38 cellular contexts compared by ENCODE assay signal in genomic region chr5:2627867-2628266, GRCh38.
"Had no signal": no experiment of that assay in that cellular context is flagged by ENCODE, and none has a peak within 500 bp of the region (broad histone marks: within the 10 kb centered on the region; RNA-seq: fewer than 3 reads in every experiment).

No MANE protein-coding gene starts in this region.

- H3K27ac ChIP-seq: adrenal gland, ascending aorta, body of pancreas, brain microvascular endothelial cell, breast epithelium, cardiac muscle cell had no signal

- H3K27ac Mint-ChIP-seq: activated naive CD4-positive, alpha-beta T cell treated with anti-CD3 and anti-CD28 coated beads for 36 hours; activated naive CD4-positive, alpha-beta T cell treated with anti-CD3 and anti-CD28 coated beads, Interleukin-2, amount 10 ng/mL, durations not matched to agents 7 days and 5 days; activated naive CD4-positive, alpha-beta T cell treated with anti-CD3 and anti-CD28 coated beads, Interleukin-2, amount 50 U/mL, for 24 hours; activated naive CD4-positive, alpha-beta T cell treated with anti-CD3 and anti-CD28 coated beads, Interleukin-2, amount 50 U/mL, for 72 hours; activated naive CD8-positive, alpha-beta T cell; activated naive CD8-positive, alpha-beta T cell treated with anti-CD3 and anti-CD28 coated beads for 36 hours; activated naive CD8-positive, alpha-beta T cell treated with anti-CD3 and anti-CD28 coated beads, Interleukin-2, amount 10 ng/mL, durations not matched to agents 7 days and 5 days; activated naive CD8-positive, alpha-beta T cell treated with anti-CD3 and anti-CD28 coated beads, Interleukin-2, amount 50 U/mL, for 24 hours; activated T-cell treated with anti-CD3 and anti-CD28 coated beads, Interleukin-2, amount 50 U/mL, for 24 hours; activated T-cell treated with anti-CD3 and anti-CD28 coated beads, Interleukin-2, amount 50 U/mL, for 72 hours; activated T-helper 1 cell treated with anti-CD3 and anti-CD28 coated beads, Interleukin-12 subunit alpha, Interleukin-12 subunit beta, Interleukin-2, Interleukin-4 antibody, amounts not matched to agents 30 ng/mL and 10 ng/mL and 1 ng/mL, durations not matched to agents 14 hours and 24 hours and 36 hours; activated T-helper 17 cell treated with anti-CD3 and anti-CD28 coated beads, Interleukin-2, amount 50 U/mL, for 72 hours; activated T-helper 2 cell treated with anti-CD3 and anti-CD28 coated beads, Interferon-gamma antibody, Interleukin-2, Interleukin-4, amounts not matched to agents 10 μg/mL and 5 μg/mL and 100 μg/mL, durations not matched to agents 14 hours and 24 hours and 36 hours; brain had no signal

- H3K9me3 Mint-ChIP-seq: activated naive CD4-positive, alpha-beta T cell treated with anti-CD3 and anti-CD28 coated beads for 36 hours; activated naive CD4-positive, alpha-beta T cell treated with anti-CD3 and anti-CD28 coated beads, Interleukin-2, amount 10 ng/mL, durations not matched to agents 7 days and 5 days; activated naive CD4-positive, alpha-beta T cell treated with anti-CD3 and anti-CD28 coated beads, Interleukin-2, amount 50 U/mL, for 24 hours; activated naive CD8-positive, alpha-beta T cell treated with anti-CD3 and anti-CD28 coated beads for 36 hours; activated naive CD8-positive, alpha-beta T cell treated with anti-CD3 and anti-CD28 coated beads, Interleukin-2, amount 10 ng/mL, durations not matched to agents 7 days and 5 days; activated naive CD8-positive, alpha-beta T cell treated with anti-CD3 and anti-CD28 coated beads, Interleukin-2, amount 50 U/mL, for 24 hours; activated T-cell treated with anti-CD3 and anti-CD28 coated beads, Interleukin-2, amount 50 U/mL, for 24 hours; activated T-cell treated with anti-CD3 and anti-CD28 coated beads, Interleukin-2, amount 50 U/mL, for 4 hours; activated T-helper 1 cell treated with anti-CD3 and anti-CD28 coated beads, Interleukin-12 subunit alpha, Interleukin-12 subunit beta, Interleukin-2, Interleukin-4 antibody, amounts not matched to agents 30 ng/mL and 10 ng/mL and 1 ng/mL, durations not matched to agents 14 hours and 24 hours and 36 hours; central memory CD8-positive, alpha-beta T cell had no signal

- H3K4me1 Mint-ChIP-seq: activated naive CD4-positive, alpha-beta T cell treated with anti-CD3 and anti-CD28 coated beads, Interleukin-2, amount 10 ng/mL, durations not matched to agents 7 days and 5 days; activated naive CD4-positive, alpha-beta T cell treated with anti-CD3 and anti-CD28 coated beads, Interleukin-2, amount 50 U/mL, for 24 hours; activated naive CD8-positive, alpha-beta T cell treated with anti-CD3 and anti-CD28 coated beads for 36 hours; activated naive CD8-positive, alpha-beta T cell treated with anti-CD3 and anti-CD28 coated beads, Interleukin-2, amount 10 ng/mL, durations not matched to agents 7 days and 5 days; activated naive CD8-positive, alpha-beta T cell treated with anti-CD3 and anti-CD28 coated beads, Interleukin-2, amount 50 U/mL, for 24 hours; activated T-helper 17 cell treated with anti-CD3 and anti-CD28 coated beads, Interleukin-2, amount 50 U/mL, for 72 hours; central memory CD8-positive, alpha-beta T cell had no signal

- H3K27me3 Mint-ChIP-seq: activated naive CD4-positive, alpha-beta T cell treated with anti-CD3 and anti-CD28 coated beads, Interleukin-2, amount 10 ng/mL, durations not matched to agents 7 days and 5 days; activated naive CD4-positive, alpha-beta T cell treated with anti-CD3 and anti-CD28 coated beads, Interleukin-2, amount 50 U/mL, for 24 hours; activated naive CD8-positive, alpha-beta T cell; activated naive CD8-positive, alpha-beta T cell treated with anti-CD3 and anti-CD28 coated beads, Interleukin-2, amount 10 ng/mL, durations not matched to agents 7 days and 5 days; activated naive CD8-positive, alpha-beta T cell treated with anti-CD3 and anti-CD28 coated beads, Interleukin-2, amount 50 U/mL, for 24 hours; central memory CD8-positive, alpha-beta T cell had no signal

- H3K9me3 ChIP-seq: adrenal gland, ascending aorta, body of pancreas, breast epithelium had no signal

- H3K36me3 ChIP-seq: adrenal gland, ascending aorta, brain microvascular endothelial cell, breast epithelium, cardiac muscle cell had no signal

- ATAC-seq: activated naive CD4-positive, alpha-beta T cell treated with anti-CD3 and anti-CD28 coated beads, Interleukin-2, amount 50 U/mL, for 72 hours; activated naive CD8-positive, alpha-beta T cell treated with anti-CD3 and anti-CD28 coated beads, Interleukin-2, amount 50 U/mL, for 24 hours; activated T-cell treated with anti-CD3 and anti-CD28 coated beads, Interleukin-2, amount 50 U/mL, for 4 hours; activated T-cell treated with anti-CD3 and anti-CD28 coated beads, Interleukin-2, amount 50 U/mL, for 72 hours; activated T-helper 17 cell treated with anti-CD3 and anti-CD28 coated beads, Interleukin-2, amount 50 U/mL, for 72 hours; body of pancreas had no signal

- H3K27me3 ChIP-seq: adrenal gland, ascending aorta, body of pancreas, brain microvascular endothelial cell, breast epithelium, cardiac muscle cell had no signal

- H3K4me3 ChIP-seq: adrenal gland, ascending aorta, body of pancreas, breast epithelium, cardiac muscle cell had no signal

- H3K4me1 ChIP-seq: adrenal gland, ascending aorta, body of pancreas, breast epithelium had no signal

- H3K36me3 Mint-ChIP-seq: activated naive CD4-positive, alpha-beta T cell treated with anti-CD3 and anti-CD28 coated beads, Interleukin-2, amount 10 ng/mL, durations not matched to agents 7 days and 5 days; activated naive CD4-positive, alpha-beta T cell treated with anti-CD3 and anti-CD28 coated beads, Interleukin-2, amount 50 U/mL, for 24 hours; activated naive CD4-positive, alpha-beta T cell treated with anti-CD3 and anti-CD28 coated beads, Interleukin-2, amount 50 U/mL, for 72 hours; activated naive CD8-positive, alpha-beta T cell; activated naive CD8-positive, alpha-beta T cell treated with anti-CD3 and anti-CD28 coated beads for 36 hours; activated naive CD8-positive, alpha-beta T cell treated with anti-CD3 and anti-CD28 coated beads, Interleukin-2, amount 10 ng/mL, durations not matched to agents 7 days and 5 days; brain had no signal

- DNase-seq: activated effector memory CD4-positive, alpha-beta T cell treated with anti-CD3 and anti-CD28 coated beads, Interleukin-2, amount 50 U/mL, for 16 hours; activated effector memory CD4-positive, alpha-beta T cell treated with Interleukin-2 at 50 U/mL for 16 hours; activated gamma-delta T cell; activated gamma-delta T cell treated with Interleukin-2 at 50 U/mL for 16 hours; activated naive CD4-positive, alpha-beta T cell; activated naive CD4-positive, alpha-beta T cell treated with anti-CD3 and anti-CD28 coated beads for 36 hours; activated naive CD4-positive, alpha-beta T cell treated with anti-CD3 and anti-CD28 coated beads, Interleukin-2, amount 10 ng/mL, durations not matched to agents 7 days and 5 days; activated naive CD4-positive, alpha-beta T cell treated with anti-CD3 and anti-CD28 coated beads, Interleukin-2, amount 50 U/mL, for 16 hours; activated naive CD4-positive, alpha-beta T cell treated with Interleukin-2 at 50 U/mL for 16 hours; activated naive CD8-positive, alpha-beta T cell treated with anti-CD3 and anti-CD28 coated beads for 36 hours; activated naive CD8-positive, alpha-beta T cell treated with anti-CD3 and anti-CD28 coated beads, Interleukin-2, amount 10 ng/mL, durations not matched to agents 7 days and 5 days; activated naive CD8-positive, alpha-beta T cell treated with anti-CD3 and anti-CD28 coated beads, Interleukin-2, amount 50 U/mL, for 24 hours; activated T-cell treated with anti-CD3 and anti-CD28 coated beads, Interleukin-2, amount 50 U/mL, for 1 hour; activated T-cell treated with anti-CD3 and anti-CD28 coated beads, Interleukin-2, amount 50 U/mL, for 24 hours; activated T-cell treated with anti-CD3 and anti-CD28 coated beads, Interleukin-2, amount 50 U/mL, for 4 hours; activated T-cell treated with anti-CD3 and anti-CD28 coated beads, Interleukin-2, amount 50 U/mL, for 48 hours; activated T-cell treated with anti-CD3 and anti-CD28 coated beads, Interleukin-2, amount 50 U/mL, for 72 hours; adrenal gland; amniotic stem cell; amygdala; anterior cingulate cortex; aorta; body of pancreas; brain microvascular endothelial cell; caudate nucleus; central memory CD4-positive, alpha-beta T cell; cerebellar nuclear complex had no signal

- H3K4me3 Mint-ChIP-seq: activated naive CD4-positive, alpha-beta T cell treated with anti-CD3 and anti-CD28 coated beads for 36 hours; activated naive CD4-positive, alpha-beta T cell treated with anti-CD3 and anti-CD28 coated beads, Interleukin-2, amount 10 ng/mL, durations not matched to agents 7 days and 5 days; activated naive CD4-positive, alpha-beta T cell treated with anti-CD3 and anti-CD28 coated beads, Interleukin-2, amount 50 U/mL, for 24 hours; activated naive CD8-positive, alpha-beta T cell; activated naive CD8-positive, alpha-beta T cell treated with anti-CD3 and anti-CD28 coated beads for 36 hours; activated naive CD8-positive, alpha-beta T cell treated with anti-CD3 and anti-CD28 coated beads, Interleukin-2, amount 10 ng/mL, durations not matched to agents 7 days and 5 days; activated naive CD8-positive, alpha-beta T cell treated with anti-CD3 and anti-CD28 coated beads, Interleukin-2, amount 50 U/mL, for 24 hours; activated T-cell treated with anti-CD3 and anti-CD28 coated beads, Interleukin-2, amount 50 U/mL, for 24 hours; activated T-cell treated with anti-CD3 and anti-CD28 coated beads, Interleukin-2, amount 50 U/mL, for 4 hours; activated T-cell treated with anti-CD3 and anti-CD28 coated beads, Interleukin-2, amount 50 U/mL, for 72 hours; activated T-helper 1 cell treated with anti-CD3 and anti-CD28 coated beads, Interleukin-12 subunit alpha, Interleukin-12 subunit beta, Interleukin-2, Interleukin-4 antibody, amounts not matched to agents 30 ng/mL and 10 ng/mL and 1 ng/mL, durations not matched to agents 14 hours and 24 hours and 36 hours; activated T-helper 17 cell treated with anti-CD3 and anti-CD28 coated beads, Interleukin-2, amount 50 U/mL, for 72 hours; brain; central memory CD8-positive, alpha-beta T cell had no signal
